Comparison of ENCODE assay signal across 1 cellular context in the genomic region with DNA sequence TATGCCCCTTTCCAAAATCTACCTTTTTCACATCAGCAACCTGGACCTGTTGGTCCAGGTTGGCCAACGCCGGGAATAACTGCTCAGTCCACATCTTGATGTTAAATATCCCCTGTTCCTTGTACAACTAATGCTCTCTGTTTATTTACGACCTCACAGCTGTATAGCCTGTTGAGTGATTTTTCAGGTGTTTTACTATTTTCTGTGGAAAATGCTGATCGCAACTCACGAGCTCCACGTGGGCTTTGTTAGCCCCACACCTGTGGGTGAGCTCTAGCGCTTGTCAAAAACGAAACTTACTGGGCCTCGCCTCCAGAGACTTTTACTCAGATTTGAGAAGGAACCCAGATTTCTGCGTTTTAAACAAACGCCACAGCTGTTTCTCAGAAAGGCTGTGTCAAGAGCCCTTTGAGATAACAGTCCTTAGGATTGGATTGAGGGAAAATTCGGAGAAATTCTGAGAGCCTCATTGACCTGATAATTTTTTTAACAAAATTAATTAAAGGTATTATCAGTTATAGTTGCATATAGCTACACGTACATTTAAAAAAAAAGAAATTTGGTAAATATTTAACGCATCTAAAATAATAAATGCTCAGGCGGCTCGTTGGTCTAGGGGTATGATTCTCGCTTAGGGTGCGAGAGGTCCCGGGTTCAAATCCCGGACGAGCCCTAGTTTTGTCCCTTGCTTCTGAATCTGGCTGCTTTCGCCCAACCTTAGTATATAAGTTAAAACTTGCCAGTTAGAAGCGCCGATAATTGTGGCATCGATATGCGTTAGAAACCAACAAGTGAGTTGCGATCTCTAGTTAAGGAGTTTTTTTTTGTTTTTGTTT.
TF ChIP-seq lines count a peak whose summit lies in the region.

No MANE protein-coding gene starts in this region.

TF ChIP-seq in K562, 482 proteins besides CTCF, POLR2A, EP300 and RAD21 (continued from another document and continues in another):
- peak; percentile 50; the same call in 1 of the 2 replicates for TF ChIP-seq IRF9 (tag; IDR thresholded peaks at IDR 0.05)
- TF ChIP-seq, protein P1, sequence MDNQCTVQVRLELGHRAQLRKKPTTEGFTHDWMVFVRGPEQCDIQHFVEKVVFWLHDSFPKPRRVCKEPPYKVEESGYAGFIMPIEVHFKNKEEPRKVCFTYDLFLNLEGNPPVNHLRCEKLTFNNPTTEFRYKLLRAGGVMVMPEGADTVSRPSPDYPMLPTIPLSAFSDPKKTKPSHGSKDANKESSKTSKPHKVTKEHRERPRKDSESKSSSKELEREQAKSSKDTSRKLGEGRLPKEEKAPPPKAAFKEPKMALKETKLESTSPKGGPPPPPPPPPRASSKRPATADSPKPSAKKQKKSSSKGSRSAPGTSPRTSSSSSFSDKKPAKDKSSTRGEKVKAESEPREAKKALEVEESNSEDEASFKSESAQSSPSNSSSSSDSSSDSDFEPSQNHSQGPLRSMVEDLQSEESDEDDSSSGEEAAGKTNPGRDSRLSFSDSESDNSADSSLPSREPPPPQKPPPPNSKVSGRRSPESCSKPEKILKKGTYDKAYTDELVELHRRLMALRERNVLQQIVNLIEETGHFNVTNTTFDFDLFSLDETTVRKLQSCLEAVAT (IDR thresholded peaks at IDR 0.05) = no peak
- peak; percentile 61 to 70; a peak in 2 of 4 replicates for TF ChIP-seq ARNT (IDR thresholded peaks at IDR 0.05)
- peak; percentile 88 for TF ChIP-seq POLR3A (IDR thresholded peaks at IDR 0.05; ENCODE audit: borderline replicate concordance, extremely low read depth, insufficient read depth, insufficient read length)
- peak; percentile 27; the same call in 1 of the 2 replicates for TF ChIP-seq XRCC5 (IDR thresholded peaks at IDR 0.05; ENCODE audit: low read depth, low read length)
- TF ChIP-seq ZNF143 (CRISPR knock-in tag; IDR thresholded peaks at IDR 0.05) = no peak
- peak; percentile 83 for TF ChIP-seq TEAD4 (IDR thresholded peaks at IDR 0.05; ENCODE audit: low read length)
- no peak for TF ChIP-seq TEAD4 (CRISPR knock-in tag; IDR thresholded peaks at IDR 0.05; ENCODE audit: borderline replicate concordance)
- no peak for TF ChIP-seq CREB3 (tag; conservative IDR thresholded peaks at IDR 0.05; ENCODE audit: low read depth)
- no peak for TF ChIP-seq GTF2F1 (IDR thresholded peaks at IDR 0.05; ENCODE audit: low read depth, low read length)
- TF ChIP-seq ZNF518B (CRISPR knock-in tag; IDR thresholded peaks at IDR 0.05) = no peak
- TF ChIP-seq HES1 (IDR thresholded peaks at IDR 0.05; ENCODE audit: low read depth) = 0 out of 2 replicates have a peak, but pooled peaks have one; percentile 12
- TF ChIP-seq FOS (IDR thresholded peaks at IDR 0.05; ENCODE audit: extremely low read depth, insufficient read length) = no peak
- TF ChIP-seq PRPF4 (IDR thresholded peaks at IDR 0.05; ENCODE audit: insufficient read depth, low read depth, low read length, poor library complexity, severe bottlenecking) = no peak
- TF ChIP-seq MYC (IDR thresholded peaks at IDR 0.05; ENCODE audit: low read depth, low read length) = peak; percentile 34; the same call in 1 of the 2 replicates
- no peak for TF ChIP-seq MYC (CRISPR knock-in tag; IDR thresholded peaks at IDR 0.05; ENCODE audit: borderline replicate concordance, low read depth)
- TF ChIP-seq, protein P2, sequence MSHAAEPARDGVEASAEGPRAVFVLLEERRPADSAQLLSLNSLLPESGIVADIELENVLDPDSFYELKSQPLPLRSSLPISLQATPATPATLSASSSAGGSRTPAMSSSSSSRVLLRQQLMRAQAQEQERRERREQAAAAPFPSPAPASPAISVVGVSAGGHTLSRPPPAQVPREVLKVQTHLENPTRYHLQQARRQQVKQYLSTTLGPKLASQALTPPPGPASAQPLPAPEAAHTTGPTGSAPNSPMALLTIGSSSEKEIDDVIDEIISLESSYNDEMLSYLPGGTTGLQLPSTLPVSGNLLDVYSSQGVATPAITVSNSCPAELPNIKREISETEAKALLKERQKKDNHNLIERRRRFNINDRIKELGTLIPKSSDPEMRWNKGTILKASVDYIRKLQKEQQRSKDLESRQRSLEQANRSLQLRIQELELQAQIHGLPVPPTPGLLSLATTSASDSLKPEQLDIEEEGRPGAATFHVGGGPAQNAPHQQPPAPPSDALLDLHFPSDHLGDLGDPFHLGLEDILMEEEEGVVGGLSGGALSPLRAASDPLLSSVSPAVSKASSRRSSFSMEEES (CRISPR knock-in tag; IDR thresholded peaks at IDR 0.05) = no peak
- no peak for TF ChIP-seq ATF1 (CRISPR knock-in tag; IDR thresholded peaks at IDR 0.05)
- TF ChIP-seq ATF1 (tag; IDR thresholded peaks at IDR 0.05) = peak; percentile 46
- TF ChIP-seq PATZ1 (CRISPR knock-in tag; IDR thresholded peaks at IDR 0.05; ENCODE audit: borderline replicate concordance) = no peak
- no peak for TF ChIP-seq POLR2AphosphoS5 (IDR thresholded peaks at IDR 0.05; ENCODE audit: control insufficient read depth, insufficient read depth, low read depth, low read length)
- no peak for TF ChIP-seq MEIS2 (IDR thresholded peaks at IDR 0.05; ENCODE audit: partially characterized antibody)
- no peak for TF ChIP-seq NFIX (CRISPR knock-in tag; IDR thresholded peaks at IDR 0.05; ENCODE audit: low read depth)
- TF ChIP-seq SIN3A (IDR thresholded peaks at IDR 0.05; ENCODE audit: borderline replicate concordance in 2 of 2, control insufficient read depth in 1 of 2, low read depth in 2 of 2, low read length in 2 of 2) = peak in 1 of 2 experiments; percentile 58; a peak in 1 of 4 replicates
- no peak for TF ChIP-seq NR2C2 (CRISPR knock-in tag; IDR thresholded peaks at IDR 0.05)
- TF ChIP-seq NR2C2 (tag; IDR thresholded peaks at IDR 0.05) = no peak
- TF ChIP-seq BCOR (IDR thresholded peaks at IDR 0.05) = peak; percentile 47; the same call in 1 of the 2 replicates
- TF ChIP-seq AFF1 (IDR thresholded peaks at IDR 0.05; ENCODE audit: low read depth in 1 of 2, partially characterized antibody in 2 of 2) = peak in 1 of 2 experiments; percentile 18
- no peak for TF ChIP-seq ZNF197 (CRISPR knock-in tag; IDR thresholded peaks at IDR 0.05; ENCODE audit: low read depth)
